1 cellular context compared by ENCODE assay signal in the genomic region with DNA sequence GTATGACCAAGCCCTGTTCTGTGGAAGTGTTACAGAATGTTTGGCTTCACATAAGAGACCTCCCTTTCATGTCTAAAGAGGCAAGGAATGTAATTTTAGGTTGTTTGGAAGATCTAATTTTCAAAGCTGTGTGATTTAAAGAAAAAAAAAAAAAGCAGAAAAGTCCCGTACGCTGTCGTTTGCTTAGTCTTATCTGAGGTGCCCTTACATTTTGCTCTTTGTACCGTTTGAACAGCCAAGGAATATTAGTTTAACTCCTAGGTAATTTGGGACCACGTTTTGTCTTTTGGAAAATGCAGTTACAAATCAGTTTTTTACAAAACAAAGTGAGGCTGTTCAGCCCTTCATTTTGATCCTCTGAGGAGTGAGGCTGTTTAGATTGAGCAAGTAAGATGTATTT.
TF ChIP-seq lines count a peak whose summit lies in the region.

No MANE protein-coding gene starts in this region.

TF ChIP-seq in GM23338, 12 proteins besides CTCF, POLR2A, EP300 and RAD21:
- TF ChIP-seq, protein P1, sequence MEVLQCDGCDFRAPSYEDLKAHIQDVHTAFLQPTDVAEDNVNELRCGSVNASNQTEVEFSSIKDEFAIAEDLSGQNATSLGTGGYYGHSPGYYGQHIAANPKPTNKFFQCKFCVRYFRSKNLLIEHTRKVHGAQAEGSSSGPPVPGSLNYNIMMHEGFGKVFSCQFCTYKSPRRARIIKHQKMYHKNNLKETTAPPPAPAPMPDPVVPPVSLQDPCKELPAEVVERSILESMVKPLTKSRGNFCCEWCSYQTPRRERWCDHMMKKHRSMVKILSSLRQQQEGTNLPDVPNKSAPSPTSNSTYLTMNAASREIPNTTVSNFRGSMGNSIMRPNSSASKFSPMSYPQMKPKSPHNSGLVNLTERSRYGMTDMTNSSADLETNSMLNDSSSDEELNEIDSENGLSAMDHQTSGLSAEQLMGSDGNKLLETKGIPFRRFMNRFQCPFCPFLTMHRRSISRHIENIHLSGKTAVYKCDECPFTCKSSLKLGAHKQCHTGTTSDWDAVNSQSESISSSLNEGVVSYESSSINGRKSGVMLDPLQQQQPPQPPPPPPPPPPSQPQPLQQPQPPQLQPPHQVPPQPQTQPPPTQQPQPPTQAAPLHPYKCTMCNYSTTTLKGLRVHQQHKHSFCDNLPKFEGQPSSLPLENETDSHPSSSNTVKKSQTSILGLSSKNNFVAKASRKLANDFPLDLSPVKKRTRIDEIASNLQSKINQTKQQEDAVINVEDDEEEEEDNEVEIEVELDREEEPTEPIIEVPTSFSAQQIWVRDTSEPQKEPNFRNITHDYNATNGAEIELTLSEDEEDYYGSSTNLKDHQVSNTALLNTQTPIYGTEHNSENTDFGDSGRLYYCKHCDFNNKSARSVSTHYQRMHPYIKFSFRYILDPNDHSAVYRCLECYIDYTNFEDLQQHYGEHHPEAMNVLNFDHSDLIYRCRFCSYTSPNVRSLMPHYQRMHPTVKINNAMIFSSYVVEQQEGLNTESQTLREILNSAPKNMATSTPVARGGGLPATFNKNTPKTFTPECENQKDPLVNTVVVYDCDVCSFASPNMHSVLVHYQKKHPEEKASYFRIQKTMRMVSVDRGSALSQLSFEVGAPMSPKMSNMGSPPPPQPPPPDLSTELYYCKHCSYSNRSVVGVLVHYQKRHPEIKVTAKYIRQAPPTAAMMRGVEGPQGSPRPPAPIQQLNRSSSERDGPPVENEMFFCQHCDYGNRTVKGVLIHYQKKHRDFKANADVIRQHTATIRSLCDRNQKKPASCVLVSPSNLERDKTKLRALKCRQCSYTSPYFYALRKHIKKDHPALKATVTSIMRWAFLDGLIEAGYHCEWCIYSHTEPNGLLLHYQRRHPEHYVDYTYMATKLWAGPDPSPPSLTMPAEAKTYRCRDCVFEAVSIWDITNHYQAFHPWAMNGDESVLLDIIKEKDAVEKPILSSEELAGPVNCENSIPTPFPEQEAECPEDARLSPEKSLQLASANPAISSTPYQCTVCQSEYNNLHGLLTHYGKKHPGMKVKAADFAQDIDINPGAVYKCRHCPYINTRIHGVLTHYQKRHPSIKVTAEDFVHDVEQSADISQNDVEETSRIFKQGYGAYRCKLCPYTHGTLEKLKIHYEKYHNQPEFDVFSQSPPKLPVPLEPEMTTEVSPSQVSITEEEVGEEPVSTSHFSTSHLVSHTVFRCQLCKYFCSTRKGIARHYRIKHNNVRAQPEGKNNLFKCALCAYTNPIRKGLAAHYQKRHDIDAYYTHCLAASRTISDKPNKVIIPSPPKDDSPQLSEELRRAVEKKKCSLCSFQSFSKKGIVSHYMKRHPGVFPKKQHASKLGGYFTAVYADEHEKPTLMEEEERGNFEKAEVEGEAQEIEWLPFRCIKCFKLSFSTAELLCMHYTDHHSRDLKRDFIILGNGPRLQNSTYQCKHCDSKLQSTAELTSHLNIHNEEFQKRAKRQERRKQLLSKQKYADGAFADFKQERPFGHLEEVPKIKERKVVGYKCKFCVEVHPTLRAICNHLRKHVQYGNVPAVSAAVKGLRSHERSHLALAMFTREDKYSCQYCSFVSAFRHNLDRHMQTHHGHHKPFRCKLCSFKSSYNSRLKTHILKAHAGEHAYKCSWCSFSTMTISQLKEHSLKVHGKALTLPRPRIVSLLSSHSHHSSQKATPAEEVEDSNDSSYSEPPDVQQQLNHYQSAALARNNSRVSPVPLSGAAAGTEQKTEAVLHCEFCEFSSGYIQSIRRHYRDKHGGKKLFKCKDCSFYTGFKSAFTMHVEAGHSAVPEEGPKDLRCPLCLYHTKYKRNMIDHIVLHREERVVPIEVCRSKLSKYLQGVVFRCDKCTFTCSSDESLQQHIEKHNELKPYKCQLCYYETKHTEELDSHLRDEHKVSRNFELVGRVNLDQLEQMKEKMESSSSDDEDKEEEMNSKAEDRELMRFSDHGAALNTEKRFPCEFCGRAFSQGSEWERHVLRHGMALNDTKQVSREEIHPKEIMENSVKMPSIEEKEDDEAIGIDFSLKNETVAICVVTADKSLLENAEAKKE (CRISPR knock-in tag; IDR thresholded peaks at IDR 0.05): no peak
- no peak for TF ChIP-seq EZH2 (IDR thresholded peaks at IDR 0.05; ENCODE audit: low read depth, unreplicated experiment)
- TF ChIP-seq, protein P2, sequence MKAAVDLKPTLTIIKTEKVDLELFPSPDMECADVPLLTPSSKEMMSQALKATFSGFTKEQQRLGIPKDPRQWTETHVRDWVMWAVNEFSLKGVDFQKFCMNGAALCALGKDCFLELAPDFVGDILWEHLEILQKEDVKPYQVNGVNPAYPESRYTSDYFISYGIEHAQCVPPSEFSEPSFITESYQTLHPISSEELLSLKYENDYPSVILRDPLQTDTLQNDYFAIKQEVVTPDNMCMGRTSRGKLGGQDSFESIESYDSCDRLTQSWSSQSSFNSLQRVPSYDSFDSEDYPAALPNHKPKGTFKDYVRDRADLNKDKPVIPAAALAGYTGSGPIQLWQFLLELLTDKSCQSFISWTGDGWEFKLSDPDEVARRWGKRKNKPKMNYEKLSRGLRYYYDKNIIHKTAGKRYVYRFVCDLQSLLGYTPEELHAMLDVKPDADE (IDR thresholded peaks at IDR 0.05): no peak
- TF ChIP-seq POLR2AphosphoS5 (IDR thresholded peaks at IDR 0.05; ENCODE audit: low read depth): no peak
- TF ChIP-seq JUNB (IDR thresholded peaks at IDR 0.05; ENCODE audit: unreplicated experiment): no peak
- TF ChIP-seq, protein P3, sequence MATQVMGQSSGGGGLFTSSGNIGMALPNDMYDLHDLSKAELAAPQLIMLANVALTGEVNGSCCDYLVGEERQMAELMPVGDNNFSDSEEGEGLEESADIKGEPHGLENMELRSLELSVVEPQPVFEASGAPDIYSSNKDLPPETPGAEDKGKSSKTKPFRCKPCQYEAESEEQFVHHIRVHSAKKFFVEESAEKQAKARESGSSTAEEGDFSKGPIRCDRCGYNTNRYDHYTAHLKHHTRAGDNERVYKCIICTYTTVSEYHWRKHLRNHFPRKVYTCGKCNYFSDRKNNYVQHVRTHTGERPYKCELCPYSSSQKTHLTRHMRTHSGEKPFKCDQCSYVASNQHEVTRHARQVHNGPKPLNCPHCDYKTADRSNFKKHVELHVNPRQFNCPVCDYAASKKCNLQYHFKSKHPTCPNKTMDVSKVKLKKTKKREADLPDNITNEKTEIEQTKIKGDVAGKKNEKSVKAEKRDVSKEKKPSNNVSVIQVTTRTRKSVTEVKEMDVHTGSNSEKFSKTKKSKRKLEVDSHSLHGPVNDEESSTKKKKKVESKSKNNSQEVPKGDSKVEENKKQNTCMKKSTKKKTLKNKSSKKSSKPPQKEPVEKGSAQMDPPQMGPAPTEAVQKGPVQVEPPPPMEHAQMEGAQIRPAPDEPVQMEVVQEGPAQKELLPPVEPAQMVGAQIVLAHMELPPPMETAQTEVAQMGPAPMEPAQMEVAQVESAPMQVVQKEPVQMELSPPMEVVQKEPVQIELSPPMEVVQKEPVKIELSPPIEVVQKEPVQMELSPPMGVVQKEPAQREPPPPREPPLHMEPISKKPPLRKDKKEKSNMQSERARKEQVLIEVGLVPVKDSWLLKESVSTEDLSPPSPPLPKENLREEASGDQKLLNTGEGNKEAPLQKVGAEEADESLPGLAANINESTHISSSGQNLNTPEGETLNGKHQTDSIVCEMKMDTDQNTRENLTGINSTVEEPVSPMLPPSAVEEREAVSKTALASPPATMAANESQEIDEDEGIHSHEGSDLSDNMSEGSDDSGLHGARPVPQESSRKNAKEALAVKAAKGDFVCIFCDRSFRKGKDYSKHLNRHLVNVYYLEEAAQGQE (IDR thresholded peaks at IDR 0.05; ENCODE audit: unreplicated experiment): no peak
- TF ChIP-seq STAT1 (IDR thresholded peaks at IDR 0.05; ENCODE audit: unreplicated experiment): no peak
- TF ChIP-seq NANOG (IDR thresholded peaks at IDR 0.05; ENCODE audit: borderline replicate concordance): no peak
- TF ChIP-seq ZNF114 (CRISPR knock-in tag; IDR thresholded peaks at IDR 0.05): no peak
- no peak for TF ChIP-seq ZNF331 (CRISPR knock-in tag; IDR thresholded peaks at IDR 0.05; ENCODE audit: low read depth)
